In genomic region chr6:108068618-108069017, GRCh38 we compare ENCODE assay signal across 12 cellular contexts. TPM values are rescaled to one million over a fixed set of nuclear protein-coding genes. Genes with fewer than 3 reads are reported as not detected.
DNase-seq lines count a peak whose midpoint lies in the region; ATAC-seq and TF ChIP-seq lines count a peak whose summit lies in the region.
"Had no signal": no experiment of that assay in that cellular context is flagged by ENCODE, and none has a peak within 500 bp of the region (broad histone marks: within the 10 kb centered on the region; RNA-seq: fewer than 3 reads in every experiment).

No MANE protein-coding gene starts in this region.

- no peak overlapping the region for H3K27ac Mint-ChIP-seq in central memory CD8-positive, alpha-beta T cell (ENCODE audit: low read depth)

- no peaks in the 10 kb centered on the region for H3K9me3 ChIP-seq in DND-41 (ENCODE audit: insufficient read depth, low read length, severe bottlenecking)
- H3K9me3 ChIP-seq in upper lobe of right lung, result no peaks in the 10 kb centered on the region
- H3K9me3 ChIP-seq: Caco-2 had no signal

- H3K27ac ChIP-seq in DND-41 (ENCODE audit: low read length) (no peak overlapping the region), upper lobe of right lung (no peak overlapping the region)

- H3K4me3 ChIP-seq in DND-41 (ENCODE audit: low read depth in 1 of 2, low read length in 2 of 2) (no peak overlapping the region), foreskin fibroblast (ENCODE audit: low read depth in 1 of 2, low read length in 2 of 2) (no peak overlapping the region), upper lobe of right lung (no peak overlapping the region)

- peaks cover 21% of the 10 kb centered on the region for H3K4me1 ChIP-seq in DND-41 (ENCODE audit: insufficient read depth, low read length)
- peaks cover 6% of the 10 kb centered on the region for H3K4me1 ChIP-seq in upper lobe of right lung
- H3K4me1 ChIP-seq: Caco-2 had no signal

- peaks cover 19% of the 10 kb centered on the region for H3K4me1 Mint-ChIP-seq in central memory CD8-positive, alpha-beta T cell

- no peaks in the 10 kb centered on the region for H4K20me1 ChIP-seq in DND-41 (ENCODE audit: insufficient read depth, low read length)

- no peaks in the 10 kb centered on the region for H3K27me3 ChIP-seq in DND-41 (ENCODE audit: insufficient read depth, low read length, poor library complexity)
- H3K27me3 ChIP-seq in upper lobe of right lung, result no peaks in the 10 kb centered on the region

- no peak overlapping the region for H3K4me3 Mint-ChIP-seq in central memory CD8-positive, alpha-beta T cell

- H3K36me3 Mint-ChIP-seq in central memory CD8-positive, alpha-beta T cell (ENCODE audit: insufficient read depth), result peaks cover 6% of the 10 kb centered on the region

- TF ChIP-seq CTCF in DND-41 (IDR thresholded peaks at IDR 0.05; ENCODE audit: borderline replicate concordance, extremely low read depth, low read length, poor library complexity, severe bottlenecking) (no peak), foreskin fibroblast (IDR thresholded peaks at IDR 0.05; ENCODE audit: low read depth, low read length) (no peak), upper lobe of right lung (IDR thresholded peaks at IDR 0.05) (no peak)

- H3K27me3 Mint-ChIP-seq in central memory CD8-positive, alpha-beta T cell, result no peaks in the 10 kb centered on the region

- H3K79me2 ChIP-seq in DND-41 (ENCODE audit: insufficient read depth, low read length), result peaks cover 3% of the 10 kb centered on the region; the same call in 1 of the 2 replicates

- no peak overlapping the region for H3K4me2 ChIP-seq in DND-41 (ENCODE audit: insufficient read depth, low read length)

- DNase-seq in DND-41 (peak; percentile 26), sciatic nerve (ENCODE audit: low spot score) (no peak), foreskin fibroblast (no peak), upper lobe of right lung (no peak)
- no peak for DNase-seq in central memory CD8-positive, alpha-beta T cell (ENCODE audit: low spot score in 2 of 2)
- DNase-seq: Caco-2, hippocampal formation, NCI-H187 treated with DMSO at 0.1 percent for 48 hours had no signal

- H2AFZ ChIP-seq in DND-41 (ENCODE audit: low read depth, low read length), result no peak overlapping the region

- H3K9me3 Mint-ChIP-seq in central memory CD8-positive, alpha-beta T cell, result no peaks in the 10 kb centered on the region

- H3K36me3 ChIP-seq in DND-41 (ENCODE audit: insufficient read depth, low read length) (peaks cover 7% of the 10 kb centered on the region; the same call in 1 of the 2 replicates), upper lobe of right lung (no peaks in the 10 kb centered on the region)

- H3K9ac ChIP-seq in DND-41 (ENCODE audit: low read depth, low read length), result no peak overlapping the region

- intact Hi-C loops in sciatic nerve (cut with DNase I), result no loop called here
- intact Hi-C loops in upper lobe of right lung (cut with DNase I), result no loop called here

- ATAC-seq in DND-41 (ENCODE audit: insufficient read depth, low read depth), result peak; percentile 88
- peak; percentile 69 for ATAC-seq in GM18907 (IDR thresholded peaks at IDR 0.05; ENCODE audit: unreplicated experiment)
- ATAC-seq in HG03095 (IDR thresholded peaks at IDR 0.05; ENCODE audit: unreplicated experiment), result peak; percentile 55
- peak; percentile 93 for ATAC-seq in central memory CD8-positive, alpha-beta T cell (replicated peaks; ENCODE audit: extremely low read depth, poor library complexity, severe bottlenecking)
- ATAC-seq in sciatic nerve, result no peak
- no peak for ATAC-seq in HG03097 (IDR thresholded peaks at IDR 0.05; ENCODE audit: low FRiP score, unreplicated experiment)
- no peak for ATAC-seq in upper lobe of right lung
- ATAC-seq: Panc1 had no signal

RNA-seq across cellular contexts. Expression of gene OSTM1, which starts 5.9 kb away (rescaled TPM):
- total RNA-seq in sciatic nerve, result 43.2 TPM
- total RNA-seq in upper lobe of right lung, result 59.3 TPM

Comparison
In these comparisons a context has a peak if more than half of its experiments do, and no peak if none do; other contexts are left out.
1. ATAC-seq: peak in DND-41 (single experiment), GM18907 (single experiment), HG03095 (single experiment) and central memory CD8-positive, alpha-beta T cell (single experiment); none in sciatic nerve (single experiment), HG03097 (single experiment) and upper lobe of right lung (single experiment).